Comparison of ENCODE assay signal across 6 cellular contexts in genomic region chr1:156805766-156806511, GRCh38. TPM values are rescaled to one million over a fixed set of nuclear protein-coding genes. Genes with fewer than 3 reads are reported as not detected.
DNase-seq lines count a peak whose midpoint lies in the region; ATAC-seq lines count a peak whose summit lies in the region.

No MANE protein-coding gene starts in this region.

- H3K4me3 Mint-ChIP-seq in activated T-helper 2 cell treated with anti-CD3 and anti-CD28 coated beads, Interferon-gamma antibody, Interleukin-2, Interleukin-4, amounts not matched to agents 10 μg/mL and 5 μg/mL and 100 μg/mL, durations not matched to agents 14 hours and 24 hours and 36 hours (ENCODE audit: low read depth) = no peak overlapping the region

- peak; percentile 89 for DNase-seq in EH (ENCODE audit: low read depth)
- DNase-seq in activated T-helper 2 cell treated with anti-CD3 and anti-CD28 coated beads, Interferon-gamma antibody, Interleukin-2, Interleukin-4, amounts not matched to agents 10 μg/mL and 5 μg/mL and 100 μg/mL, durations not matched to agents 14 hours and 24 hours and 36 hours (ENCODE audit: low spot score) = no peak
- DNase-seq in mucosa of gallbladder (ENCODE audit: low spot score) = peak; percentile 56
- DNase-seq in NCI-H226 = no peak
- no peak for DNase-seq in stimulated activated CD4-positive, alpha-beta T cell treated with anti-CD3 and anti-CD28 coated beads, Interleukin-1b, Interleukin-23, amount 100 ng/mL, for 48 hours

- intact Hi-C loops in activated T-helper 2 cell treated with anti-CD3 and anti-CD28 coated beads, Interferon-gamma antibody, Interleukin-2, Interleukin-4, amounts not matched to agents 10 μg/mL and 5 μg/mL and 100 μg/mL, durations not matched to agents 14 hours and 24 hours and 36 hours (cut with micrococcal nuclease) = no loop called here

- H3K9me3 Mint-ChIP-seq in activated T-helper 2 cell treated with anti-CD3 and anti-CD28 coated beads, Interferon-gamma antibody, Interleukin-2, Interleukin-4, amounts not matched to agents 10 μg/mL and 5 μg/mL and 100 μg/mL, durations not matched to agents 14 hours and 24 hours and 36 hours = no peaks in the 10 kb centered on the region

- ATAC-seq in GM18873 (IDR thresholded peaks at IDR 0.05; ENCODE audit: low FRiP score, unreplicated experiment) = no peak

- H3K4me1 Mint-ChIP-seq in activated T-helper 2 cell treated with anti-CD3 and anti-CD28 coated beads, Interferon-gamma antibody, Interleukin-2, Interleukin-4, amounts not matched to agents 10 μg/mL and 5 μg/mL and 100 μg/mL, durations not matched to agents 14 hours and 24 hours and 36 hours (ENCODE audit: low read depth) = peaks cover 53% of the 10 kb centered on the region

- peak overlapping the region; percentile 19 for H3K27ac Mint-ChIP-seq in activated T-helper 2 cell treated with anti-CD3 and anti-CD28 coated beads, Interferon-gamma antibody, Interleukin-2, Interleukin-4, amounts not matched to agents 10 μg/mL and 5 μg/mL and 100 μg/mL, durations not matched to agents 14 hours and 24 hours and 36 hours

- H3K27me3 Mint-ChIP-seq in activated T-helper 2 cell treated with anti-CD3 and anti-CD28 coated beads, Interferon-gamma antibody, Interleukin-2, Interleukin-4, amounts not matched to agents 10 μg/mL and 5 μg/mL and 100 μg/mL, durations not matched to agents 14 hours and 24 hours and 36 hours (ENCODE audit: low read depth) = no peaks in the 10 kb centered on the region

- H3K36me3 Mint-ChIP-seq in activated T-helper 2 cell treated with anti-CD3 and anti-CD28 coated beads, Interferon-gamma antibody, Interleukin-2, Interleukin-4, amounts not matched to agents 10 μg/mL and 5 μg/mL and 100 μg/mL, durations not matched to agents 14 hours and 24 hours and 36 hours (ENCODE audit: low read depth) = peaks cover 76% of the 10 kb centered on the region

RNA-seq across cellular contexts. Expression of gene SH2D2A, which starts 10.7 kb away (rescaled TPM):
- 453 and 474 TPM in 2 replicates for total RNA-seq in activated T-helper 2 cell treated with anti-CD3 and anti-CD28 coated beads, Interferon-gamma antibody, Interleukin-2, Interleukin-4, amounts not matched to agents 10 μg/mL and 5 μg/mL and 100 μg/mL, durations not matched to agents 14 hours and 24 hours and 36 hours
- 5.4 TPM for total RNA-seq in mucosa of gallbladder

RNA-seq across cellular contexts. Expression of gene PRCC, which starts 38.6 kb away (rescaled TPM):
- total RNA-seq in activated T-helper 2 cell treated with anti-CD3 and anti-CD28 coated beads, Interferon-gamma antibody, Interleukin-2, Interleukin-4, amounts not matched to agents 10 μg/mL and 5 μg/mL and 100 μg/mL, durations not matched to agents 14 hours and 24 hours and 36 hours = 94.8 and 110 TPM in 2 replicates
- total RNA-seq in mucosa of gallbladder = 57.8 TPM

RNA-seq across cellular contexts. Expression of gene INSRR, which starts 53.0 kb away (rescaled TPM):
- 1.1 and 1.4 TPM in 2 replicates for total RNA-seq in activated T-helper 2 cell treated with anti-CD3 and anti-CD28 coated beads, Interferon-gamma antibody, Interleukin-2, Interleukin-4, amounts not matched to agents 10 μg/mL and 5 μg/mL and 100 μg/mL, durations not matched to agents 14 hours and 24 hours and 36 hours
- 0.58 TPM for total RNA-seq in mucosa of gallbladder

RNA-seq across cellular contexts. Expression of gene HDGF, which starts 54.5 kb away (rescaled TPM):
- total RNA-seq in activated T-helper 2 cell treated with anti-CD3 and anti-CD28 coated beads, Interferon-gamma antibody, Interleukin-2, Interleukin-4, amounts not matched to agents 10 μg/mL and 5 μg/mL and 100 μg/mL, durations not matched to agents 14 hours and 24 hours and 36 hours = 359 and 360 TPM in 2 replicates
- 170 TPM for total RNA-seq in mucosa of gallbladder

RNA-seq across cellular contexts. Expression of gene NTRK1, which starts 54.7 kb away (rescaled TPM):
- 252 and 253 TPM in 2 replicates for total RNA-seq in activated T-helper 2 cell treated with anti-CD3 and anti-CD28 coated beads, Interferon-gamma antibody, Interleukin-2, Interleukin-4, amounts not matched to agents 10 μg/mL and 5 μg/mL and 100 μg/mL, durations not matched to agents 14 hours and 24 hours and 36 hours
- total RNA-seq in mucosa of gallbladder = 3.3 TPM

Comparison
In these comparisons a context has a peak if more than half of its experiments do, and no peak if none do; other contexts are left out.
1. DNase-seq: peak in EH (single experiment) and mucosa of gallbladder (single experiment); none in activated T-helper 2 cell treated with anti-CD3 and anti-CD28 coated beads, Interferon-gamma antibody, Interleukin-2, Interleukin-4, amounts not matched to agents 10 μg/mL and 5 μg/mL and 100 μg/mL, durations not matched to agents 14 hours and 24 hours and 36 hours (single experiment), NCI-H226 (single experiment) and stimulated activated CD4-positive, alpha-beta T cell treated with anti-CD3 and anti-CD28 coated beads, Interleukin-1b, Interleukin-23, amount 100 ng/mL, for 48 hours (single experiment).
2. RNA of gene SH2D2A, which starts 10.7 kb away (total RNA-seq): 453 to 474 TPM in activated T-helper 2 cell treated with anti-CD3 and anti-CD28 coated beads, Interferon-gamma antibody, Interleukin-2, Interleukin-4, amounts not matched to agents 10 μg/mL and 5 μg/mL and 100 μg/mL, durations not matched to agents 14 hours and 24 hours and 36 hours; 5.4 TPM in mucosa of gallbladder (single experiment); every median in the first group is over 10 times any median in the second.